Comparison of ENCODE assay signal across 8 cellular contexts in the genomic region with DNA sequence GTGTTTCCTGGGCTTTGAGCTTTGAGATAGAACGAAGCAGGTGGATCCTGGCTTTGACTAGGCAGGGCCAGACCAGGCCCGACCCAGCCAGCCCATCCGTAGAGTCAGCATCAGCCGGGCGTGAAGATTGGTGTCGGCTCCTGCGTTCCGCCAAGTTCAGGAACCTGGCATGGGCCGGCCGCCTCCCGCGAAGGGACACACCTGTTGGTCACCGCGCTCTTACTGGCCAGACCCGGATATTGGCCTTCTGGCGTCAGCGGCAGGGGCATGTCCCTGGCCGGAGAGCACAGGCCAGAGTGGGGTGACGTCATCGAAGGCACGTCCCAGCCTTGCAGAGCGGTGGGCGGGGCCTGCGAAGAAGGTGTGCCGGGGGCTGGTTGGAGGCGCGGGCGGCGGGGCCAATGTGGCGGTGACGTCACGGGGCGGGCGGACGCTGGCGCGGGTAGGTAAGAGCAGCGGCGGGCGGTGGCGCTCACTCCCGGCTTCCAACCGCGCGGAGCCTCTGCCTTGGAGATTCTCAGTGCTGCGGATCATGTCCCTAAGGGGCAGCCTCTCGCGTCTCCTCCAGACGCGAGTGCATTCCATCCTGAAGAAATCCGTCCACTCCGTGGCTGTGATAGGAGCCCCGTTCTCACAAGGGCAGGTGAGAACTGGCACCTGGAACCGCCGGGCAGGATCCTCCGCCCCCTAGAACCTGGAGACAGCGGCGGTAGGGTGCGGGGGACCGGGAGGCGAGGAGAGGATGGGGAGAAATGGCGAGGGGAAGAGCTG. TPM values are rescaled to one million over a fixed set of nuclear protein-coding genes. Genes with fewer than 3 reads are reported as not detected.
DNase-seq lines count a peak whose midpoint lies in the region; ATAC-seq and TF ChIP-seq lines count a peak whose summit lies in the region.

A gene (plus strand): TSS at position 475 of the 771 bp plus-strand sequence. CDS start 58 bp downstream, at position 533.

- no peaks in the 10 kb centered on the region for H3K9me3 ChIP-seq in right lobe of liver

- WGBS in right lobe of liver (ENCODE audit: insufficient coverage, low coverage, low lambda C conversion rate, missing lambda C conversion rate): 0% methylated on average over 13 of the region's 62 CpGs

- peak; percentile 74 for TF ChIP-seq POLR2A in right lobe of liver (IDR thresholded peaks at IDR 0.05)

- H3K27me3 ChIP-seq in dorsolateral prefrontal cortex (no peaks in the 10 kb centered on the region), right lobe of liver (no peaks in the 10 kb centered on the region)

- peaks cover 0 to 11% (median 3%) of the 10 kb centered on the region in 4 donors for H3K4me1 ChIP-seq in right lobe of liver

- peak; percentile 98 for DNase-seq in NCI-H748 (lab: John Stamatoyannopoulos, UW; ENCODE audit: unreplicated experiment)
- peak; percentile 98 for DNase-seq in activated CD4-positive, alpha-beta T cell treated with anti-CD3 and anti-CD28 coated beads, Interleukin-2, amount 50 U/mL, for 48 hours
- peak; percentile 89 to 100 (median 94) for DNase-seq in dorsolateral prefrontal cortex
- peak; percentile 100 for DNase-seq in right lobe of liver
- peak; percentile 95 to 98 for DNase-seq in stimulated activated CD4-positive, alpha-beta T cell treated with anti-CD3 and anti-CD28 coated beads, Interleukin-4, amount 100 ng/mL, for 4 hours

- H3K27ac ChIP-seq in C4-2B: peak within 1 kb of the TSS; percentile 41
- H3K27ac ChIP-seq in dorsolateral prefrontal cortex: peak within 1 kb of the TSS in 57 of 59 donors; percentile 27 to 92 (median 76)
- peak within 1 kb of the TSS; percentile 7 to 79 (median 59) for H3K27ac ChIP-seq in right lobe of liver

- H3K36me3 ChIP-seq in right lobe of liver: no peaks in the 10 kb centered on the region

- peak; percentile 18; the same call in 1 of the 2 replicates for TF ChIP-seq CTCF in C4-2B (conservative IDR thresholded peaks at IDR 0.05)
- peak in 24 of 56 donors; percentile 7 to 57 (median 30) for TF ChIP-seq CTCF in dorsolateral prefrontal cortex (IDR thresholded peaks at IDR 0.05 in 54 of 56, conservative IDR thresholded peaks at IDR 0.05 in 2 of 56; ENCODE audit: low read depth in 1 of 56, partially characterized antibody in 56 of 56)
- TF ChIP-seq CTCF in right lobe of liver (IDR thresholded peaks at IDR 0.05): peak in 3 of 4 donors; percentile 15 to 24 (median 15)

- ATAC-seq in GM19395 (IDR thresholded peaks at IDR 0.05; ENCODE audit: unreplicated experiment) (peak; percentile 91), HG03558 (IDR thresholded peaks at IDR 0.05; ENCODE audit: extremely low read depth, unreplicated experiment) (peak; percentile 84), right lobe of liver (peak; percentile 97 to 99 (median 98))

- intact Hi-C loops in dorsolateral prefrontal cortex (cut with DNase I): loop anchor here (1.0 to 5.0 kb wide), 4 partner anchors 19 to 78 kb away; a partner anchor contains a TSS
- intact Hi-C loops in right lobe of liver (cut with DNase I): no loop called here

- H3K4me3 ChIP-seq in dorsolateral prefrontal cortex: peak within 1 kb of the TSS; percentile 56 to 95 (median 80)
- peak within 1 kb of the TSS; percentile 56 to 62 (median 60) for H3K4me3 ChIP-seq in right lobe of liver

RNA-seq across cellular contexts. Expression of the gene that starts here (rescaled TPM):
- total RNA-seq in dorsolateral prefrontal cortex (10 to 100 TPM in 106 of 120 experiments, 1 to 10 TPM in 14; 5.2 to 42.6 (median 14.9) TPM), right lobe of liver (1 to 10 TPM in 3 of 6 experiments, under 1 TPM in 2, not detected in 1; 0.92 to 3.3 (median 1.7) TPM)

Comparison
In these comparisons a context has a peak if more than half of its experiments do, and no peak if none do; other contexts are left out.
1. Peak in every context shown above with its lines: DNase-seq, ATAC-seq, H3K4me3 ChIP-seq and H3K27ac ChIP-seq.
2. intact Hi-C loops: an anchor here in dorsolateral prefrontal cortex (1.0 to 5.0 kb wide); none called in right lobe of liver.